Comparison of ENCODE assay signal across 13 cellular contexts in the genomic region with DNA sequence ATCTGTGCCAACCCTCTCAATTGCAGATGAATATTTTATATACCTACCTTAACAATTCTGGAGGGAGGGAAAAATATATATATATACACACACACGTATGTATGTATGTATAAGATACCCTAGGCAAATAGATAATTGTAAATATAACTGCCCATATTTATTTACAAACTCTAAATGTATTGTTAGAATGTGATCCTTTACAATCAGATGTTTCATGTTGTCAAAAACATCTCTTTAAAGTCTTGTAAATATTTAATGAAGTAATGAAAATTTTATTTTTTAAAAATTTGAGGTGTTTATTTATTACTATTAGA. TPM values are rescaled to one million over a fixed set of nuclear protein-coding genes. Genes with fewer than 3 reads are reported as not detected.
DNase-seq lines count a peak whose midpoint lies in the region; ATAC-seq and TF ChIP-seq lines count a peak whose summit lies in the region.
"Had no signal": no experiment of that assay in that cellular context is flagged by ENCODE, and none has a peak within 500 bp of the region (broad histone marks: within the 10 kb centered on the region; RNA-seq: fewer than 3 reads in every experiment).

No MANE protein-coding gene starts in this region.

- peak; percentile 3 for TF ChIP-seq CTCF in coronary artery (IDR thresholded peaks at IDR 0.05)
- no peak for TF ChIP-seq CTCF in GM10266 (IDR thresholded peaks at IDR 0.05; ENCODE audit: control insufficient read depth, insufficient read depth, low read depth, missing control alignments)

- no peaks in the 10 kb centered on the region for H3K27me3 Mint-ChIP-seq in activated CD4-positive, alpha-beta T cell treated with anti-CD3 and anti-CD28 coated beads for 36 hours
- no peaks in the 10 kb centered on the region for H3K27me3 Mint-ChIP-seq in T-helper 17 cell

- POLR2A ChIA-PET in activated CD4-positive, alpha-beta T cell treated with anti-CD3 and anti-CD28 coated beads for 36 hours (lab: Charles Lee): interaction anchor here (0.7 to 1.0 kb wide), 2 partner anchors 65 to 90 kb away, joined by 3 read pairs; no protein-coding TSS in a partner anchor

- ATAC-seq in activated CD4-positive, alpha-beta T cell treated with anti-CD3 and anti-CD28 coated beads for 36 hours: no peak
- ATAC-seq in T-helper 17 cell (no peak), HG03460 (IDR thresholded peaks at IDR 0.05; ENCODE audit: unreplicated experiment) (no peak)
- no peak for ATAC-seq in stimulated activated effector memory CD8-positive, alpha-beta T cell treated with anti-CD3 and anti-CD28 coated beads, Interleukin-12 subunit alpha, Interleukin-12 subunit beta, amount 100 ng/mL, for 72 hours

- intact Hi-C loops in activated CD4-positive, alpha-beta T cell treated with anti-CD3 and anti-CD28 coated beads for 36 hours (cut with DNase I, micrococcal nuclease): loop anchor here (1.0 to 10.0 kb wide), 5 partner anchors 45 to 443 kb away; a partner anchor contains a TSS

- no peaks in the 10 kb centered on the region for H3K9me3 ChIP-seq in T-helper 17 cell (ENCODE audit: control insufficient read depth, low read length, poor library complexity, severe bottlenecking)
- H3K9me3 ChIP-seq: adrenal gland had no signal

- no peak overlapping the region for H3K4me3 ChIP-seq in coronary artery
- H3K4me3 ChIP-seq: adrenal gland, smooth muscle cell had no signal

- H3K27ac Mint-ChIP-seq in activated CD4-positive, alpha-beta T cell treated with anti-CD3 and anti-CD28 coated beads for 36 hours: peak overlapping the region; percentile 93
- H3K27ac Mint-ChIP-seq in T-helper 17 cell: peak overlapping the region; percentile 95
- peak overlapping the region; percentile 78 for H3K27ac Mint-ChIP-seq in stimulated activated effector memory CD8-positive, alpha-beta T cell treated with anti-CD3 and anti-CD28 coated beads, Interleukin-12 subunit alpha, Interleukin-12 subunit beta, amount 100 ng/mL, for 72 hours

- no peaks in the 10 kb centered on the region for H3K9me3 Mint-ChIP-seq in activated CD4-positive, alpha-beta T cell treated with anti-CD3 and anti-CD28 coated beads for 36 hours (ENCODE audit: low read depth)
- H3K9me3 Mint-ChIP-seq in stimulated activated effector memory CD8-positive, alpha-beta T cell treated with anti-CD3 and anti-CD28 coated beads, Interleukin-12 subunit alpha, Interleukin-12 subunit beta, amount 100 ng/mL, for 72 hours: no peaks in the 10 kb centered on the region

- peaks cover 6% of the 10 kb centered on the region for H3K36me3 Mint-ChIP-seq in activated CD4-positive, alpha-beta T cell treated with anti-CD3 and anti-CD28 coated beads for 36 hours (ENCODE audit: low read depth)
- H3K36me3 Mint-ChIP-seq in T-helper 17 cell (ENCODE audit: low read depth): peaks cover 3% of the 10 kb centered on the region
- peaks cover 88% of the 10 kb centered on the region for H3K36me3 Mint-ChIP-seq in stimulated activated effector memory CD8-positive, alpha-beta T cell treated with anti-CD3 and anti-CD28 coated beads, Interleukin-12 subunit alpha, Interleukin-12 subunit beta, amount 100 ng/mL, for 72 hours

- H3K4me1 Mint-ChIP-seq in activated CD4-positive, alpha-beta T cell treated with anti-CD3 and anti-CD28 coated beads for 36 hours: peaks cover 80% of the 10 kb centered on the region
- peaks cover 51% of the 10 kb centered on the region for H3K4me1 Mint-ChIP-seq in T-helper 17 cell
- peaks cover 53% of the 10 kb centered on the region for H3K4me1 Mint-ChIP-seq in stimulated activated effector memory CD8-positive, alpha-beta T cell treated with anti-CD3 and anti-CD28 coated beads, Interleukin-12 subunit alpha, Interleukin-12 subunit beta, amount 100 ng/mL, for 72 hours

- peak overlapping the region in 1 of 2 donors; percentile 4 for H3K27ac ChIP-seq in coronary artery

- no peak for DNase-seq in activated CD4-positive, alpha-beta T cell treated with anti-CD3 and anti-CD28 coated beads for 36 hours
- no peak for DNase-seq in activated CD4-positive, alpha-beta T cell treated with anti-CD3 and anti-CD28 coated beads, Interleukin-2, amount 50 U/mL, for 1 hour
- no peak for DNase-seq in T-helper 17 cell
- DNase-seq in coronary artery (ENCODE audit: low spot score): no peak
- DNase-seq in stimulated activated effector memory CD8-positive, alpha-beta T cell treated with anti-CD3 and anti-CD28 coated beads, Interleukin-12 subunit alpha, Interleukin-12 subunit beta, amount 100 ng/mL, for 72 hours (ENCODE audit: low spot score in 2 of 2): no peak
- DNase-seq in central memory CD4-positive, alpha-beta T cell: no peak
- no peak for DNase-seq in GM10266 (ENCODE audit: extremely low spot score)
- DNase-seq: activated CD4-positive, CD25-positive, alpha-beta regulatory T cell; NCI-H187 treated with DMSO at 0.1 percent for 48 hours; NCI-H526 treated with DMSO at 0.1 percent for 48 hours had no signal

- no peak overlapping the region for H3K4me3 Mint-ChIP-seq in activated CD4-positive, alpha-beta T cell treated with anti-CD3 and anti-CD28 coated beads for 36 hours
- no peak overlapping the region for H3K4me3 Mint-ChIP-seq in T-helper 17 cell
- peak overlapping the region; percentile 58 for H3K4me3 Mint-ChIP-seq in stimulated activated effector memory CD8-positive, alpha-beta T cell treated with anti-CD3 and anti-CD28 coated beads, Interleukin-12 subunit alpha, Interleukin-12 subunit beta, amount 100 ng/mL, for 72 hours

- CTCF ChIA-PET in activated CD4-positive, alpha-beta T cell treated with anti-CD3 and anti-CD28 coated beads for 36 hours (lab: Charles Lee): interaction anchor here (0.7 to 2.8 kb wide), 11 partner anchors 9 to 440 kb away, joined by 3 to 25 read pairs (median 4); no protein-coding TSS in a partner anchor

RNA-seq across cellular contexts. Expression of a gene that starts 11.6 kb away (rescaled TPM):
- 10 to 100 TPM; 57.5 to 96.0 TPM for total RNA-seq in activated CD4-positive, alpha-beta T cell treated with anti-CD3 and anti-CD28 coated beads for 36 hours
- 100 to 1,000 TPM; 191 to 257 TPM for total RNA-seq in T-helper 17 cell

RNA-seq across cellular contexts. Expression of a gene that starts 45.7 kb away (rescaled TPM):
- total RNA-seq in activated CD4-positive, alpha-beta T cell treated with anti-CD3 and anti-CD28 coated beads for 36 hours: 100 to 1,000 TPM; 331 to 372 TPM
- total RNA-seq in T-helper 17 cell: 100 to 1,000 TPM; 222 to 231 TPM
